20 cellular contexts compared by ENCODE assay signal in genomic region chr1:150511985-150512660, GRCh38. TPM values are rescaled to one million over a fixed set of nuclear protein-coding genes. Genes with fewer than 3 reads are reported as not detected.
"Had no signal": no experiment of that assay in that cellular context is flagged by ENCODE, and none has a peak within 500 bp of the region (broad histone marks: within the 10 kb centered on the region; RNA-seq: fewer than 3 reads in every experiment).

No MANE protein-coding gene starts in this region.

- H3K27me3 Mint-ChIP-seq: activated naive CD8-positive, alpha-beta T cell treated with anti-CD3 and anti-CD28 coated beads for 36 hours; effector memory CD8-positive, alpha-beta T cell had no signal

- H3K27ac ChIP-seq: cardiac muscle cell, left lung, neutrophil, pancreas, tibial artery, uterus had no signal

- H3K9me3 ChIP-seq: left lung, neutrophil, pancreas, tibial artery, uterus had no signal

- H3K4me3 ChIP-seq: cardiac muscle cell, left lung, pancreas, tibial artery, uterus had no signal

- H3K4me1 ChIP-seq: uterus had no signal

- H3K36me3 Mint-ChIP-seq: activated naive CD8-positive, alpha-beta T cell treated with anti-CD3 and anti-CD28 coated beads for 36 hours had no signal

- H3K27ac Mint-ChIP-seq: activated naive CD8-positive, alpha-beta T cell treated with anti-CD3 and anti-CD28 coated beads for 36 hours; activated T-cell treated with anti-CD3 and anti-CD28 coated beads, Interleukin-2, amount 50 U/mL, for 72 hours had no signal

- DNase-seq: activated CD4-positive, CD25-positive, alpha-beta regulatory T cell; activated gamma-delta T cell treated with Interleukin-2 at 50 U/mL for 16 hours; activated naive CD8-positive, alpha-beta T cell treated with anti-CD3 and anti-CD28 coated beads for 36 hours; activated T-cell treated with anti-CD3 and anti-CD28 coated beads, Interleukin-2, amount 50 U/mL, for 72 hours; amniotic stem cell; effector memory CD8-positive, alpha-beta T cell; foreskin melanocyte; head of caudate nucleus; left lung; stimulated activated naive CD4-positive, alpha-beta T cell treated with Interleukin-2 at 50 U/mL for 16 hours; T1000; tibial artery; uterus had no signal

- H3K27me3 ChIP-seq: cardiac muscle cell, left lung, pancreas, tibial artery, uterus had no signal

- H3K9me3 Mint-ChIP-seq: activated naive CD8-positive, alpha-beta T cell treated with anti-CD3 and anti-CD28 coated beads for 36 hours; activated T-cell treated with anti-CD3 and anti-CD28 coated beads, Interleukin-2, amount 50 U/mL, for 72 hours; effector memory CD8-positive, alpha-beta T cell had no signal

- ATAC-seq: activated T-cell treated with anti-CD3 and anti-CD28 coated beads, Interleukin-2, amount 50 U/mL, for 72 hours; effector memory CD8-positive, alpha-beta T cell; left lung; pancreas had no signal

- H3K4me3 Mint-ChIP-seq: activated naive CD8-positive, alpha-beta T cell treated with anti-CD3 and anti-CD28 coated beads for 36 hours; activated T-cell treated with anti-CD3 and anti-CD28 coated beads, Interleukin-2, amount 50 U/mL, for 72 hours; effector memory CD8-positive, alpha-beta T cell had no signal

- H3K36me3 ChIP-seq: cardiac muscle cell, pancreas, uterus had no signal

RNA-seq across cellular contexts. Expression of gene FALEC, which starts 3.4 kb away (rescaled TPM):
- total RNA-seq: activated naive CD8-positive, alpha-beta T cell treated with anti-CD3 and anti-CD28 coated beads for 36 hours; dermis microvascular lymphatic vessel endothelial cell; left lung; mononuclear cell; pancreas; T-helper 1 cell treated with Interleukin-12 subunit alpha and Interleukin-12 subunit beta and Interleukin-4 antibody, amounts not matched to agents 30 ng/mL and 1 ng/mL, for 36 hours had no signal
- polyA plus RNA-seq: pancreas had no signal

RNA-seq across cellular contexts. Expression of gene ADAMTSL4, which starts 37.1 kb away (rescaled TPM):
- total RNA-seq: activated CD8-positive, alpha-beta memory T cell treated with anti-CD3 and anti-CD28 coated beads for 36 hours had no signal
